In the genomic region with DNA sequence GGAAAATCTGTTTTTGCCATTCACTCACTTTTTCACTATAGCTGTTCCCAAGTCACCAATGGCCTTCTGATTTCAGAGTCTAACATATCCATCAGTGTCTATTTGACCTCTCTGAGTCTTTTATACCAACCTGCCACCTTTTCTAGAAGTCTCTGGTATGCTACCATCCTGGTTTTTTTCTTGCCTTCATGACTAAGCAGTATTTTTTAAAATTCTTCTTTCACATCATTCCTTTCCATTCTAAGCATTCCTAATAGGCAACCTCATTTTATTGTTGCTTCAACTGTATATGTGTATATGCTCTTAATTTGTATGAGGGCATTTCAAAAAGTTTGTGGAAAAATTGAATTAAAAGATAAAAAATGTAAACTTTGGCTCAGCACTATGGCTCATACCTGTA, we compare ENCODE assay signal across 23 cellular contexts. TPM values are rescaled to one million over a fixed set of nuclear protein-coding genes. Genes with fewer than 3 reads are reported as not detected.
DNase-seq lines count a peak whose midpoint lies in the region; ATAC-seq, FAIRE-seq and TF ChIP-seq lines count a peak whose summit lies in the region.
"Had no signal": no experiment of that assay in that cellular context is flagged by ENCODE, and none has a peak within 500 bp of the region (broad histone marks: within the 10 kb centered on the region; RNA-seq: fewer than 3 reads in every experiment).

No MANE protein-coding gene starts in this region.

- no peaks in the 10 kb centered on the region; the same call in 1 of the 2 replicates for H3K36me3 ChIP-seq in HUES64 (ENCODE audit: insufficient read depth, low read length)
- H3K36me3 ChIP-seq in K562 (ENCODE audit: control insufficient read depth, insufficient read depth, low read length), result peaks cover 5% of the 10 kb centered on the region; the same call in 1 of the 3 replicates

- no peak overlapping the region for H3K4me3 ChIP-seq in AG10803 (ENCODE audit: low read length)
- H3K4me3 ChIP-seq in HUES64 (ENCODE audit: low read length), result no peak overlapping the region
- no peak overlapping the region for H3K4me3 ChIP-seq in K562
- H3K4me3 ChIP-seq: BLaER1, GM12878 had no signal

- CTCF ChIA-PET in CD4-positive, alpha-beta T cell (lab: Charles Lee), result no interaction called here
- CTCF ChIA-PET in K562 (lab: Yijun Ruan, JAX; ENCODE audit: low intra/inter-chr PET ratio), result no interaction called here

- intact Hi-C loops in CD4-positive, alpha-beta T cell (cut with DNase I, micrococcal nuclease), result no loop called here
- intact Hi-C loops in K562 (cut with micrococcal nuclease), result no loop called here

- ATAC-seq in CD4-positive, alpha-beta T cell (ENCODE audit: poor library complexity), result no peak
- no peak for ATAC-seq in K562
- ATAC-seq: GM12878 had no signal

- H3K4me1 ChIP-seq in HUES64 (ENCODE audit: insufficient read depth, low read length) (peaks cover 45% of the 10 kb centered on the region), K562 (replicated peaks in 1 of 2; ENCODE audit: control insufficient read depth in 2 of 2, insufficient read depth in 2 of 2, low read length in 2 of 2) (peaks cover 0 to 8% of the 10 kb centered on the region in 2 experiments; a peak in 2 of 5 replicates)

- H3K4me1 Mint-ChIP-seq in CD4-positive, alpha-beta T cell (ENCODE audit: low read depth), result peaks cover 57% of the 10 kb centered on the region
- peaks cover 4% of the 10 kb centered on the region for H3K4me1 Mint-ChIP-seq in glutamatergic neuron (ENCODE audit: low read depth, unreplicated experiment)

- no peak overlapping the region for H3K4me2 ChIP-seq in K562 (ENCODE audit: insufficient read depth, low read length)
- H3K4me2 ChIP-seq: BLaER1, SK-N-SH had no signal

- FAIRE-seq in K562 (lab: Jason Lieb, UNC), result no peak
- FAIRE-seq: GM12878, RCC 7860 had no signal

- H2AFZ ChIP-seq in K562 (ENCODE audit: low read depth, low read length), result no peak overlapping the region

- H3K9me3 Mint-ChIP-seq in CD4-positive, alpha-beta T cell, result no peaks in the 10 kb centered on the region
- peaks cover 2% of the 10 kb centered on the region for H3K9me3 Mint-ChIP-seq in glutamatergic neuron (ENCODE audit: unreplicated experiment)
- H3K9me3 Mint-ChIP-seq: CD4-positive, alpha-beta memory T cell had no signal

- no peaks in the 10 kb centered on the region for H4K20me1 ChIP-seq in K562 (replicated peaks; ENCODE audit: control insufficient read depth, insufficient read depth, low read length)

- peaks cover 33% of the 10 kb centered on the region for H3K79me2 ChIP-seq in K562 (ENCODE audit: control insufficient read depth, insufficient read depth, low read length)

- TF ChIP-seq CTCF in AG10803 (conservative IDR thresholded peaks at IDR 0.05; ENCODE audit: low read length) (no peak), K562 (IDR thresholded peaks at IDR 0.05 in 2 of 3, conservative IDR thresholded peaks at IDR 0.05 in 1 of 3; ENCODE audit: insufficient read depth in 2 of 3, low read depth in 1 of 3, low read length in 3 of 3) (no peak), glutamatergic neuron (IDR thresholded peaks at IDR 0.05; ENCODE audit: partially characterized antibody, unreplicated experiment) (no peak)
- TF ChIP-seq CTCF in CD4-positive, alpha-beta T cell (IDR thresholded peaks at IDR 0.05), result no peak

- no peak for TF ChIP-seq RAD21 in K562 (CRISPR knock-in tag; conservative IDR thresholded peaks at IDR 0.05 in 1 of 2, IDR thresholded peaks at IDR 0.05 in 1 of 2)

- no TSS peak for BruUV-seq in K562 (replicated peaks; lab: Mats Ljungman, UMichigan)

- TF ChIP-seq POLR2A in K562 (conservative IDR thresholded peaks at IDR 0.05), result no peak

- peaks cover 19% of the 10 kb centered on the region for H3K36me3 Mint-ChIP-seq in CD4-positive, alpha-beta T cell (ENCODE audit: low read depth)
- H3K36me3 Mint-ChIP-seq in glutamatergic neuron (ENCODE audit: unreplicated experiment), result no peaks in the 10 kb centered on the region

- no peaks in the 10 kb centered on the region for H3K27me3 ChIP-seq in CD4-positive, alpha-beta T cell (ENCODE audit: control insufficient read depth, insufficient read depth, low read length)
- H3K27me3 ChIP-seq in HUES64 (ENCODE audit: insufficient read depth, low read length) (no peaks in the 10 kb centered on the region), K562 (ENCODE audit: control insufficient read depth in 2 of 2, insufficient read depth in 2 of 2, low read length in 2 of 2) (no peaks in the 10 kb centered on the region)
- H3K27me3 ChIP-seq: BLaER1 had no signal

- peak overlapping the region; percentile 17 for H3K27ac Mint-ChIP-seq in CD4-positive, alpha-beta T cell
- no peak overlapping the region for H3K27ac Mint-ChIP-seq in glutamatergic neuron (ENCODE audit: unreplicated experiment)

- no peaks in the 10 kb centered on the region for H3K9me1 ChIP-seq in K562 (ENCODE audit: control insufficient read depth, insufficient read depth, low read length)

- DNase-seq in AG10803 (ENCODE audit: low read depth), result peak; percentile 8
- no peak for DNase-seq in CD4-positive, alpha-beta T cell
- no peak for DNase-seq in K562 (ENCODE audit: extremely low read depth in 1 of 4, low spot score in 3 of 4)
- no peak for DNase-seq in NCI-H510A (lab: John Stamatoyannopoulos, UW)
- no peak for DNase-seq in glutamatergic neuron
- DNase-seq in SHP77 (lab: John Stamatoyannopoulos, UW), result no peak
- no peak for DNase-seq in anterior cingulate cortex (lab: John Stamatoyannopoulos, UW)
- DNase-seq: CD4-positive, alpha-beta memory T cell; COR-L47; EL; GDM1; MV-4-11; NCI-H1105; NCI-H1436 treated with DMSO at 0.1 percent for 48 hours; NCI-H187 treated with DMSO at 0.1 percent for 48 hours; NCI-H524 treated with DMSO at 0.1 percent for 48 hours; NCI-H774; SK-N-SH had no signal

- in situ Hi-C loops in K562 (cut with MboI), result no loop called here

- H3K27ac ChIP-seq in CD4-positive, alpha-beta T cell (ENCODE audit: low read depth, low read length), result no peak overlapping the region
- peak overlapping the region; percentile 3 for H3K27ac ChIP-seq in HUES64 (ENCODE audit: low read depth, low read length)
- H3K27ac ChIP-seq in K562 (ENCODE audit: extremely low read depth, low read depth, low read length), result no peak overlapping the region
- H3K27ac ChIP-seq: BLaER1, HL-60 had no signal

- TF ChIP-seq EP300 in K562 (IDR thresholded peaks at IDR 0.05; ENCODE audit: low read length), result no peak

- POLR2A ChIA-PET in CD4-positive, alpha-beta T cell (lab: Charles Lee), result interaction anchor here (6.4 kb wide), 1 partner anchor 43 kb away, joined by 90 read pairs; the partner anchor contains the start of gene TWF1
- POLR2A ChIA-PET in K562 (lab: Yijun Ruan, JAX), result interaction anchor here (1.8 kb wide), 1 partner anchor 8 kb away, joined by 4 read pairs; no protein-coding TSS in a partner anchor

- peak overlapping the region; percentile 43 for H3K4me3 Mint-ChIP-seq in CD4-positive, alpha-beta T cell
- H3K4me3 Mint-ChIP-seq in glutamatergic neuron (ENCODE audit: unreplicated experiment), result no peak overlapping the region

- H3K27me3 Mint-ChIP-seq in CD4-positive, alpha-beta T cell, result no peaks in the 10 kb centered on the region
- H3K27me3 Mint-ChIP-seq in glutamatergic neuron (ENCODE audit: unreplicated experiment), result peaks cover 2% of the 10 kb centered on the region
- H3K27me3 Mint-ChIP-seq: CD4-positive, alpha-beta memory T cell had no signal

- H3K9me3 ChIP-seq in CD4-positive, alpha-beta T cell (ENCODE audit: control insufficient read depth, low read length), result no peaks in the 10 kb centered on the region
- H3K9me3 ChIP-seq in HUES64 (ENCODE audit: insufficient read depth, low read depth, low read length) (no peaks in the 10 kb centered on the region), K562 (replicated peaks; ENCODE audit: control insufficient read depth, insufficient read depth, low read depth, low read length) (no peaks in the 10 kb centered on the region)
- H3K9me3 ChIP-seq: BLaER1, SK-N-SH had no signal

- H3K9ac ChIP-seq in HUES64 (ENCODE audit: low read depth, low read length) (no peak overlapping the region), K562 (ENCODE audit: insufficient read depth in 1 of 2, low read depth in 2 of 2, low read length in 2 of 2) (no peak overlapping the region)
- H3K9ac ChIP-seq: BLaER1, SK-N-SH had no signal

RNA-seq across cellular contexts. Expression of gene IRAK4, which starts 5.0 kb away (rescaled TPM):
- total RNA-seq in CD4-positive, alpha-beta T cell, result 10 to 100 TPM; 27.3 to 29.0 TPM
- polyA plus RNA-seq in HUES64 (2013, experiment 1 of 2), result 2.7 TPM
- 4.5 TPM for polyA plus RNA-seq in HUES64 (2013, experiment 2 of 2)
- total RNA-seq in K562 (2011; cell fraction: chromatin; rRNA removed; ENCODE audit: low replicate concordance), result 20.8 and 50.5 TPM in 2 replicates
- 9.3 and 12.6 TPM in 2 replicates for total RNA-seq in K562 (2011; cell fraction: nucleolus; rRNA removed)
- 18.5 and 41.3 TPM in 2 replicates for total RNA-seq in K562 (2011; cell fraction: nucleoplasm; rRNA removed)
- total RNA-seq in K562 (2014; rRNA removed) (11.0 and 13.8 TPM in 2 replicates), K562 (2014; rRNA removed; fragmentation: Illumina TruSeq; extraction: Trizol) (22.3 and 22.7 TPM in 2 replicates), K562 (2015; rRNA removed; fragmentation: Illumina TruSeq; extraction: Trizol) (17.5 and 18.8 TPM in 2 replicates), K562 (2021) (14.5 and 14.7 TPM in 2 replicates), glutamatergic neuron (ENCODE audit: unreplicated experiment) (12.1 TPM)
- polyA plus RNA-seq in K562 (2011; rRNA removed) (31.3 and 34.5 TPM in 2 replicates), K562 (2014; fragmentation: Illumina TruSeq; extraction: Trizol) (14.9 and 17.2 TPM in 2 replicates), K562 (2014; fragmentation: Nextera tagmentation; extraction: Ambion mirVana) (10 to 100 TPM; 10.8 to 12.8 TPM), K562 (2014; rRNA removed) (15.1 and 16.0 TPM in 2 replicates)
- 6.6 and 11.5 TPM in 2 replicates for polyA plus RNA-seq in K562 (2011; cell fraction: cytosol; rRNA removed)
- polyA plus RNA-seq in K562 (2011; cell fraction: nucleus; rRNA removed), result 18.1 and 24.4 TPM in 2 replicates
- 11.7 and 19.0 TPM in 2 replicates for polyA plus RNA-seq in K562 (2012)
- polyA minus RNA-seq in K562 (2011; rRNA and poly(A)+ RNA removed), result 32.6 and 34.5 TPM in 2 replicates
- polyA minus RNA-seq in K562 (2011; cell fraction: cytosol; rRNA and poly(A)+ RNA removed), result 9.9 and 11.9 TPM in 2 replicates
- polyA minus RNA-seq in K562 (2011; cell fraction: nucleus; rRNA and poly(A)+ RNA removed), result 14.4 and 22.3 TPM in 2 replicates

RNA-seq across cellular contexts. Expression of gene PUS7L, which starts 5.2 kb away (rescaled TPM):
- total RNA-seq in CD4-positive, alpha-beta T cell, result 10 to 100 TPM; 10.9 to 15.3 TPM
- 12.8 TPM for polyA plus RNA-seq in HUES64 (2013, experiment 1 of 2)
- polyA plus RNA-seq in HUES64 (2013, experiment 2 of 2), result 10.0 TPM
- 11.5 and 61.1 TPM in 2 replicates for total RNA-seq in K562 (2011; cell fraction: chromatin; rRNA removed; ENCODE audit: low replicate concordance)
- 4.5 and 7.2 TPM in 2 replicates for total RNA-seq in K562 (2011; cell fraction: nucleolus; rRNA removed)
- total RNA-seq in K562 (2011; cell fraction: nucleoplasm; rRNA removed), result 15.5 and 28.9 TPM in 2 replicates
- total RNA-seq in K562 (2014; rRNA removed) (14.9 and 15.3 TPM in 2 replicates), K562 (2014; rRNA removed; fragmentation: Illumina TruSeq; extraction: Trizol) (53.3 and 64.3 TPM in 2 replicates), K562 (2015; rRNA removed; fragmentation: Illumina TruSeq; extraction: Trizol) (37.0 and 43.2 TPM in 2 replicates), K562 (2021) (25.2 and 29.0 TPM in 2 replicates), glutamatergic neuron (ENCODE audit: unreplicated experiment) (19.8 TPM)
- polyA plus RNA-seq in K562 (2011; rRNA removed) (23.6 and 27.5 TPM in 2 replicates), K562 (2014; fragmentation: Illumina TruSeq; extraction: Trizol) (15.5 and 19.3 TPM in 2 replicates), K562 (2014; fragmentation: Nextera tagmentation; extraction: Ambion mirVana) (10 to 100 TPM; 11.4 to 46.0 TPM), K562 (2014; rRNA removed) (10.8 and 12.7 TPM in 2 replicates)
- polyA plus RNA-seq in K562 (2011; cell fraction: cytosol; rRNA removed), result 3.2 and 7.9 TPM in 2 replicates
- 14.0 and 21.1 TPM in 2 replicates for polyA plus RNA-seq in K562 (2011; cell fraction: nucleus; rRNA removed)
- polyA plus RNA-seq in K562 (2012), result 5.7 and 9.9 TPM in 2 replicates
- 76.5 and 84.5 TPM in 2 replicates for polyA minus RNA-seq in K562 (2011; rRNA and poly(A)+ RNA removed)
- polyA minus RNA-seq in K562 (2011; cell fraction: cytosol; rRNA and poly(A)+ RNA removed), result 12.7 and 21.4 TPM in 2 replicates
- 15.5 and 28.7 TPM in 2 replicates for polyA minus RNA-seq in K562 (2011; cell fraction: nucleus; rRNA and poly(A)+ RNA removed)

RNA-seq across cellular contexts. Expression of gene TWF1, which starts 42.3 kb away (rescaled TPM):
- total RNA-seq in CD4-positive, alpha-beta T cell, result 10 to 100 TPM; 72.3 to 77.5 TPM
- polyA plus RNA-seq in HUES64 (2013, experiment 1 of 2), result 24.0 TPM
- polyA plus RNA-seq in HUES64 (2013, experiment 2 of 2), result 29.9 TPM
- 8.5 and 39.9 TPM in 2 replicates for total RNA-seq in K562 (2011; cell fraction: chromatin; rRNA removed; ENCODE audit: low replicate concordance)
- 7.0 and 7.7 TPM in 2 replicates for total RNA-seq in K562 (2011; cell fraction: nucleolus; rRNA removed)
- total RNA-seq in K562 (2011; cell fraction: nucleoplasm; rRNA removed), result 20.2 and 20.7 TPM in 2 replicates
- total RNA-seq in K562 (2014; rRNA removed), result 19.6 and 21.7 TPM in 2 replicates
- 26.0 and 29.6 TPM in 2 replicates for total RNA-seq in K562 (2014; rRNA removed; fragmentation: Illumina TruSeq; extraction: Trizol)
- 26.8 and 29.4 TPM in 2 replicates for total RNA-seq in K562 (2015; rRNA removed; fragmentation: Illumina TruSeq; extraction: Trizol)
- total RNA-seq in K562 (2021), result 17.2 and 17.4 TPM in 2 replicates
- polyA plus RNA-seq in K562 (2011; rRNA removed), result 18.1 and 23.7 TPM in 2 replicates
- 3.7 and 7.8 TPM in 2 replicates for polyA plus RNA-seq in K562 (2011; cell fraction: cytosol; rRNA removed)
- polyA plus RNA-seq in K562 (2011; cell fraction: nucleus; rRNA removed), result 10.3 and 18.0 TPM in 2 replicates
- polyA plus RNA-seq in K562 (2012), result 14.3 and 15.7 TPM in 2 replicates
- polyA plus RNA-seq in K562 (2014; fragmentation: Illumina TruSeq; extraction: Trizol), result 17.8 and 23.4 TPM in 2 replicates
- 10 to 100 TPM; 10.3 to 14.1 TPM for polyA plus RNA-seq in K562 (2014; fragmentation: Nextera tagmentation; extraction: Ambion mirVana)
- polyA plus RNA-seq in K562 (2014; rRNA removed), result 20.7 and 29.1 TPM in 2 replicates
- 15.0 and 18.9 TPM in 2 replicates for polyA minus RNA-seq in K562 (2011; rRNA and poly(A)+ RNA removed)
- 11.4 and 13.8 TPM in 2 replicates for polyA minus RNA-seq in K562 (2011; cell fraction: cytosol; rRNA and poly(A)+ RNA removed)
- polyA minus RNA-seq in K562 (2011; cell fraction: nucleus; rRNA and poly(A)+ RNA removed), result 25.6 and 50.9 TPM in 2 replicates
- total RNA-seq in glutamatergic neuron (ENCODE audit: unreplicated experiment), result 30.1 TPM
